Comparison of ENCODE assay signal across 29 cellular contexts in genomic region chr6:41122373-41122772, GRCh38. TPM values are rescaled to one million over a fixed set of nuclear protein-coding genes. Genes with fewer than 3 reads are reported as not detected.
DNase-seq lines count a peak whose midpoint lies in the region; ATAC-seq, FAIRE-seq and TF ChIP-seq lines count a peak whose summit lies in the region.
"Had no signal": no experiment of that assay in that cellular context is flagged by ENCODE, and none has a peak within 500 bp of the region (broad histone marks: within the 10 kb centered on the region; RNA-seq: fewer than 3 reads in every experiment).

No MANE protein-coding gene starts in this region.

- no peak for ATAC-seq in GM18502 (IDR thresholded peaks at IDR 0.05; ENCODE audit: poor library complexity, unreplicated experiment)
- ATAC-seq: activated T-cell treated with anti-CD3 and anti-CD28 coated beads, Interleukin-2, amount 50 U/mL, for 4 hours; sciatic nerve; SK-N-SH treated with all-trans-retinoic acid at 6 μM for 48 hours had no signal

- no peak for TF ChIP-seq CTCF in epithelial cell of esophagus (IDR thresholded peaks at IDR 0.05; ENCODE audit: insufficient read depth, low read depth, low read length, missing control alignments)

- DNase-seq in DMS79 treated with DMSO at 0.1 percent for 48 hours (lab: John Stamatoyannopoulos, UW) = peak; percentile 56
- DNase-seq in NCI-H510A treated with DMSO at 0.1 percent for 48 hours (lab: John Stamatoyannopoulos, UW) = peak; percentile 75
- peak; percentile 14 for DNase-seq in epithelial cell of esophagus (ENCODE audit: low read depth)
- peak; percentile 5 for DNase-seq in myocyte (ENCODE audit: low read depth)
- DNase-seq in frontal cortex (ENCODE audit: low spot score in 2 of 2) = no peak
- DNase-seq in COR-L47 (lab: John Stamatoyannopoulos, UW) = no peak
- no peak for DNase-seq in SKM-1 (lab: John Stamatoyannopoulos, UW; ENCODE audit: unreplicated experiment)
- DNase-seq: activated CD4-positive, alpha-beta T cell treated with anti-CD3 and anti-CD28 coated beads for 48 hours; activated naive CD4-positive, alpha-beta T cell treated with Interleukin-2 at 50 U/mL for 16 hours; activated T-cell treated with anti-CD3 and anti-CD28 coated beads, Interleukin-2, amount 50 U/mL, for 4 hours; amygdala; central memory CD4-positive, alpha-beta T cell; dermis blood vessel endothelial cell; GDM1; left ventricle myocardium inferior; NCI-H1694 treated with DMSO at 0.1 percent for 48 hours; NCI-H774; ovary; stimulated activated CD4-positive, alpha-beta T cell treated with anti-CD3 and anti-CD28 coated beads, Interleukin-15, amount 100 ng/mL, for 24 hours; tibial artery had no signal

- FAIRE-seq in frontal cortex (lab: Jason Lieb, UNC) = no peak
- FAIRE-seq: GM18507, H1 had no signal

- H3K4me3 ChIP-seq in epithelial cell of esophagus (ENCODE audit: low read length) = no peak overlapping the region
- H3K4me3 ChIP-seq: hepatocyte, left ventricle myocardium inferior, ovary, tibial artery had no signal

RNA-seq across cellular contexts. Expression of gene TREML1, which starts 31.8 kb away (rescaled TPM):
- not detected in 2 replicates for total RNA-seq in myocyte
- not detected for polyA plus RNA-seq in myocyte (2012)
- 0.41 TPM for total RNA-seq in frontal cortex
- total RNA-seq: activated CD8-positive, alpha-beta memory T cell treated with anti-CD3 and anti-CD28 coated beads for 36 hours; activated T-cell treated with anti-CD3 and anti-CD28 coated beads, Interleukin-2, amount 50 U/mL, for 4 hours; dermis blood vessel endothelial cell; fibroblast of villous mesenchyme; H1; hepatocyte; left ventricle myocardium inferior had no signal
- polyA plus RNA-seq: hepatocyte had no signal

RNA-seq across cellular contexts. Expression of gene TREM2, which starts 40.5 kb away (rescaled TPM):
- total RNA-seq in myocyte (0.16 TPM in 1 of 2 replicates, not detected in the other), frontal cortex (4.9 TPM)
- polyA plus RNA-seq in myocyte (2012) = 0.13 TPM
- total RNA-seq: activated CD8-positive, alpha-beta memory T cell treated with anti-CD3 and anti-CD28 coated beads for 36 hours; activated T-cell treated with anti-CD3 and anti-CD28 coated beads, Interleukin-2, amount 50 U/mL, for 4 hours; dermis blood vessel endothelial cell; fibroblast of villous mesenchyme; H1; mononuclear cell had no signal

RNA-seq across cellular contexts. Expression of gene NFYA, which starts 49.6 kb away (rescaled TPM):
- total RNA-seq in myocyte (17.2 and 20.9 TPM in 2 replicates), frontal cortex (34.6 TPM)
- polyA plus RNA-seq in myocyte (2012) = 19.9 TPM

RNA-seq across cellular contexts. Expression of gene OARD1, which starts 50.2 kb away (rescaled TPM):
- total RNA-seq in myocyte = 10.2 and 18.8 TPM in 2 replicates
- polyA plus RNA-seq in myocyte (2012) = 14.8 TPM
- total RNA-seq in frontal cortex = 6.9 TPM

Comparison
In these comparisons a context has a peak if more than half of its experiments do, and no peak if none do; other contexts are left out.
1. DNase-seq: peak in DMS79 treated with DMSO at 0.1 percent for 48 hours (single experiment), NCI-H510A treated with DMSO at 0.1 percent for 48 hours (single experiment), epithelial cell of esophagus (single experiment) and myocyte (single experiment); none in frontal cortex (0 of 2), COR-L47 (single experiment) and SKM-1 (single experiment).